In the genomic region with DNA sequence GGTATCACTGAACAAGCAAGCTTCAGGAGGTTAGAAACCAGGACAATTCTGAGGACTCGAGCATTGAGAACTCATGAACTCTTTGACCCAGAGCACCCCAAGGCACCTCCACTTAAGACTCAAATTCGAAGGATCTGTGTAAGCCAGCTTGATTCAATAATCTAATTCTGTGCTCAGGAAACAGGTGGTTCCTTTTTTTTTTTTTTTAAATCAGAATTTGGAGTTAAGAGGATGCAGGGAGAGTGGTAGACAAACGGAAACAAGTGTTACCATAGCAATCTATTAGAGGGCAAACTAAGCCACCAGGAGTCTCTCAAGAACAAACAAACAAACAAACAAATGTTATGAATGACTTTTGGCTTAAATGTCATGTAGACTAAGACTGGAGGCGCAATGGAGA, we compare ENCODE assay signal across 14 cellular contexts.
"Had no signal": no experiment of that assay in that cellular context is flagged by ENCODE, and none has a peak within 500 bp of the region (broad histone marks: within the 10 kb centered on the region; RNA-seq: fewer than 3 reads in every experiment).

No MANE protein-coding gene starts in this region.

- H3K27ac Mint-ChIP-seq: activated CD8-positive, alpha-beta T cell treated with anti-CD3 and anti-CD28 coated beads for 36 hours; activated naive CD8-positive, alpha-beta T cell treated with anti-CD3 and anti-CD28 coated beads, Interleukin-2, amount 50 U/mL, for 24 hours; T-helper 2 cell treated with Interferon-gamma antibody and Interleukin-4, amounts not matched to agents 5 μg/mL and 100 μg/mL, for 36 hours had no signal

- DNase-seq: activated CD4-positive, alpha-beta T cell treated with anti-CD3 and anti-CD28 coated beads for 4 hours; activated CD8-positive, alpha-beta memory T cell treated with anti-CD3 and anti-CD28 coated beads, Interleukin-2, amount 50 U/mL, for 48 hours; activated CD8-positive, alpha-beta T cell treated with anti-CD3 and anti-CD28 coated beads for 36 hours; activated naive CD4-positive, alpha-beta T cell; activated naive CD8-positive, alpha-beta T cell treated with anti-CD3 and anti-CD28 coated beads, Interleukin-2, amount 50 U/mL, for 24 hours; foreskin keratinocyte; head of caudate nucleus; mammary epithelial cell; sigmoid colon; stimulated activated naive CD4-positive, alpha-beta T cell treated with Interleukin-2 at 50 U/mL for 16 hours; trophoblast cell; WERI-Rb-1 had no signal

- H3K9me3 Mint-ChIP-seq: neural crest cell had no signal

- H3K27me3 Mint-ChIP-seq: activated CD8-positive, alpha-beta T cell treated with anti-CD3 and anti-CD28 coated beads for 36 hours; activated naive CD8-positive, alpha-beta T cell treated with anti-CD3 and anti-CD28 coated beads, Interleukin-2, amount 50 U/mL, for 24 hours had no signal

- H3K4me3 Mint-ChIP-seq: activated CD8-positive, alpha-beta T cell treated with anti-CD3 and anti-CD28 coated beads for 36 hours; activated naive CD8-positive, alpha-beta T cell treated with anti-CD3 and anti-CD28 coated beads, Interleukin-2, amount 50 U/mL, for 24 hours; neural crest cell; T-helper 2 cell treated with Interferon-gamma antibody and Interleukin-4, amounts not matched to agents 5 μg/mL and 100 μg/mL, for 36 hours had no signal
